ENCODE assay signal across 9 cellular contexts in the genomic region with DNA sequence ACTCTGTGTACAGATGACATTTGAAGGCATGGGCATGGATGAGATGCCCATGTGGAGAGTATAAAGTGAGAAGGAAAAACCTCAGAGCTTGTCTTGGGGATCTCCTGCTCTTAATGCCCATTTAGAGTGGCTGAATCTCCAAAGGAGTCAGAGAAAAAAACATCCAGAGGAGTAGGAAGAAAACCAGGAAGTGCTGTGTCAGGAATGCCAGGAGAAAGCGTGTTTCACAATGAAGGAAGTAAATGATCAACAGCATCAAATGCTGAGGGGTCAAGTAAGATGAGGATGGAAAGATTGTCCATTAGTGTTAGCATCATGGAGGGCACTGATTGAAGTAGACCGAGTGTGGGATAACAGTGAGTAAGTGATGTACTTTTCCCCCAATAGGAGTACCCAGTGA.
"Had no signal": no experiment of that assay in that cellular context is flagged by ENCODE, and none has a peak within 500 bp of the region (broad histone marks: within the 10 kb centered on the region; RNA-seq: fewer than 3 reads in every experiment).

No MANE protein-coding gene starts in this region.

- DNase-seq: GM23248, GOT3, H7, HFFc6, IMR-90 had no signal

- H3K4me3 Mint-ChIP-seq: HFFc6 had no signal

- H3K4me3 ChIP-seq: GM23248, HAP-1 had no signal

- H3K27ac Mint-ChIP-seq: HFFc6 had no signal

- H3K27ac ChIP-seq: GM23248, HL-60 had no signal

- H3K9ac ChIP-seq: GM23248 had no signal

- ATAC-seq: HCT116, HepG2 had no signal

- H3K36me3 ChIP-seq: HAP-1 had no signal

- H3K9me3 ChIP-seq: HAP-1 had no signal

- H2AFZ ChIP-seq: GM23248 had no signal

- H3K4me1 ChIP-seq: HAP-1 had no signal

- H3K9me3 Mint-ChIP-seq: HFFc6 had no signal
